20 cellular contexts compared by ENCODE assay signal in genomic region chr7:150381785-150382122, GRCh38. TPM values are rescaled to one million over a fixed set of nuclear protein-coding genes. Genes with fewer than 3 reads are reported as not detected.
A peak's percentile ranks its signal among the peaks of the same experiment; 100 is the strongest.
DNase-seq lines count a peak whose midpoint lies in the region; ATAC-seq and TF ChIP-seq lines count a peak whose summit lies in the region.
"Had no signal": no experiment of that assay in that cellular context is flagged by ENCODE, and none has a peak within 500 bp of the region (broad histone marks: within the 10 kb centered on the region; RNA-seq: fewer than 3 reads in every experiment).

No MANE protein-coding gene starts in this region.

- H3K36me3 Mint-ChIP-seq in GM23338 (ENCODE audit: low read depth) (peaks cover 19% of the 10 kb centered on the region), glutamatergic neuron (ENCODE audit: unreplicated experiment) (no peaks in the 10 kb centered on the region)
- peaks cover 4% of the 10 kb centered on the region for H3K36me3 Mint-ChIP-seq in stimulated activated memory B cell treated with anti-CD40 and anti-IgM and Interleukin-4, amounts not matched to agents 10 μg/mL and 1 μg/mL and 100 μg/mL, for 72 hours
- no peaks in the 10 kb centered on the region for H3K36me3 Mint-ChIP-seq in activated T-cell treated with anti-CD3 and anti-CD28 coated beads, Interleukin-2, amount 50 U/mL, for 4 hours (ENCODE audit: insufficient read depth)
- no peaks in the 10 kb centered on the region for H3K36me3 Mint-ChIP-seq in CD4-positive, alpha-beta T cell (ENCODE audit: low read depth)
- H3K36me3 Mint-ChIP-seq: immature natural killer cell had no signal

- H3K9ac ChIP-seq in SU-DHL-6 (ENCODE audit: low read length) = no peak overlapping the region

- CTCF ChIA-PET in CD4-positive, alpha-beta T cell (lab: Charles Lee) = no interaction called here

- H3K27me3 ChIP-seq in GM23338 (ENCODE audit: insufficient read depth) (no peaks in the 10 kb centered on the region), SU-DHL-6 (ENCODE audit: low read length) (no peaks in the 10 kb centered on the region)
- no peaks in the 10 kb centered on the region for H3K27me3 ChIP-seq in CD4-positive, alpha-beta T cell (ENCODE audit: control insufficient read depth, insufficient read depth, low read length)
- H3K27me3 ChIP-seq: right atrium auricular region, testis had no signal

- no peaks in the 10 kb centered on the region for H3K9me2 ChIP-seq in GM23338 (ENCODE audit: insufficient read depth)
- H3K9me2 ChIP-seq in SU-DHL-6 (replicated peaks; ENCODE audit: insufficient read depth, low read length) = no peaks in the 10 kb centered on the region

- H3K4me2 ChIP-seq in GM23338 (peak overlapping the region; percentile 77; the same call in 1 of the 2 replicates), SU-DHL-6 (ENCODE audit: low read depth, low read length, poor library complexity, severe bottlenecking) (peak overlapping the region; percentile 32)

- H3K27me3 Mint-ChIP-seq in GM23338 (ENCODE audit: insufficient read depth, low read depth, poor library complexity) (peaks cover 26% of the 10 kb centered on the region), glutamatergic neuron (ENCODE audit: unreplicated experiment) (peaks cover 14% of the 10 kb centered on the region)
- H3K27me3 Mint-ChIP-seq in stimulated activated memory B cell treated with anti-CD40 and anti-IgM and Interleukin-4, amounts not matched to agents 10 μg/mL and 1 μg/mL and 100 μg/mL, for 72 hours = no peaks in the 10 kb centered on the region
- no peaks in the 10 kb centered on the region for H3K27me3 Mint-ChIP-seq in activated T-cell treated with anti-CD3 and anti-CD28 coated beads, Interleukin-2, amount 50 U/mL, for 4 hours (ENCODE audit: low read depth)
- H3K27me3 Mint-ChIP-seq in CD4-positive, alpha-beta T cell = no peaks in the 10 kb centered on the region
- H3K27me3 Mint-ChIP-seq: activated B cell treated with CpG ODN at 0.5 μM for 24 hours had no signal

- H3K4me3 ChIP-seq in GM23338 = no peak overlapping the region
- no peak overlapping the region for H3K4me3 ChIP-seq in SU-DHL-6 (ENCODE audit: insufficient read depth, low read length, poor library complexity, severe bottlenecking)
- H3K4me3 ChIP-seq: right atrium auricular region, testis had no signal

- TF ChIP-seq CTCF in GM23338 (conservative IDR thresholded peaks at IDR 0.05; ENCODE audit: low read depth in 2 of 2) = no peak
- TF ChIP-seq CTCF in SU-DHL-6 (IDR thresholded peaks at IDR 0.05; ENCODE audit: insufficient read depth, low read length, poor library complexity, severe bottlenecking) = no peak
- TF ChIP-seq CTCF in glutamatergic neuron (IDR thresholded peaks at IDR 0.05; ENCODE audit: partially characterized antibody, unreplicated experiment) = no peak
- TF ChIP-seq CTCF in CD4-positive, alpha-beta T cell (IDR thresholded peaks at IDR 0.05) = no peak

- H3K4me3 Mint-ChIP-seq in GM23338 (no peak overlapping the region), glutamatergic neuron (ENCODE audit: unreplicated experiment) (peak overlapping the region; percentile 75)
- peak overlapping the region; percentile 59 for H3K4me3 Mint-ChIP-seq in stimulated activated memory B cell treated with anti-CD40 and anti-IgM and Interleukin-4, amounts not matched to agents 10 μg/mL and 1 μg/mL and 100 μg/mL, for 72 hours
- no peak overlapping the region for H3K4me3 Mint-ChIP-seq in activated T-cell treated with anti-CD3 and anti-CD28 coated beads, Interleukin-2, amount 50 U/mL, for 4 hours
- no peak overlapping the region for H3K4me3 Mint-ChIP-seq in CD4-positive, alpha-beta T cell
- H3K4me3 Mint-ChIP-seq: activated CD8-positive, alpha-beta T cell treated with anti-CD3 and anti-CD28 coated beads, Interleukin-2, amount 10 ng/mL, durations not matched to agents 7 days and 5 days had no signal

- H3K79me2 ChIP-seq in GM23338 (replicated peaks; ENCODE audit: insufficient read depth) (peaks cover 63% of the 10 kb centered on the region), SU-DHL-6 (ENCODE audit: insufficient read depth, low read length) (0 out of 2 replicates have a peak, but pooled peaks cover 3% of the 10 kb centered on the region)

- H3K9me3 Mint-ChIP-seq in GM23338 (no peaks in the 10 kb centered on the region), glutamatergic neuron (ENCODE audit: unreplicated experiment) (peaks cover 19% of the 10 kb centered on the region)
- no peaks in the 10 kb centered on the region for H3K9me3 Mint-ChIP-seq in stimulated activated memory B cell treated with anti-CD40 and anti-IgM and Interleukin-4, amounts not matched to agents 10 μg/mL and 1 μg/mL and 100 μg/mL, for 72 hours
- H3K9me3 Mint-ChIP-seq in activated T-cell treated with anti-CD3 and anti-CD28 coated beads, Interleukin-2, amount 50 U/mL, for 4 hours = no peaks in the 10 kb centered on the region
- no peaks in the 10 kb centered on the region for H3K9me3 Mint-ChIP-seq in CD4-positive, alpha-beta T cell
- H3K9me3 Mint-ChIP-seq: activated B cell treated with CpG ODN at 0.5 μM for 24 hours; CD8-positive, alpha-beta T cell; immature natural killer cell had no signal

- no peak for DNase-seq in GM23338 (ENCODE audit: low spot score)
- DNase-seq in glutamatergic neuron = no peak
- DNase-seq in activated T-cell treated with anti-CD3 and anti-CD28 coated beads, Interleukin-2, amount 50 U/mL, for 4 hours = no peak
- DNase-seq in CD4-positive, alpha-beta T cell = no peak
- no peak for DNase-seq in cardiac septum (ENCODE audit: low spot score)
- DNase-seq: activated CD8-positive, alpha-beta T cell treated with anti-CD3 and anti-CD28 coated beads, Interleukin-2, amount 10 ng/mL, durations not matched to agents 7 days and 5 days; CD8-positive, alpha-beta T cell; immature natural killer cell; NCI-H1048; NCI-H187 treated with DMSO at 0.1 percent for 48 hours; NCI-H774; testis had no signal

- no peak overlapping the region for H2AFZ ChIP-seq in GM23338
- H2AFZ ChIP-seq in SU-DHL-6 (ENCODE audit: low read depth, low read length, severe bottlenecking) = no peak overlapping the region

- no peak for ATAC-seq in GM23338
- no peak for ATAC-seq in stimulated activated memory B cell treated with anti-CD40 and anti-IgM and Interleukin-4, amounts not matched to agents 10 μg/mL and 1 μg/mL and 100 μg/mL, for 72 hours
- ATAC-seq in activated T-cell treated with anti-CD3 and anti-CD28 coated beads, Interleukin-2, amount 50 U/mL, for 4 hours = no peak
- ATAC-seq in CD4-positive, alpha-beta T cell (ENCODE audit: poor library complexity) = no peak
- ATAC-seq: activated CD8-positive, alpha-beta T cell treated with anti-CD3 and anti-CD28 coated beads, Interleukin-2, amount 10 ng/mL, durations not matched to agents 7 days and 5 days; CD8-positive, alpha-beta T cell had no signal

- no peak overlapping the region for H3K27ac ChIP-seq in GM23338 (ENCODE audit: low read depth)
- H3K27ac ChIP-seq in SU-DHL-6 (ENCODE audit: low read depth, low read length) = peak overlapping the region; percentile 33; the same call in 1 of the 2 replicates
- no peak overlapping the region for H3K27ac ChIP-seq in CD4-positive, alpha-beta T cell (ENCODE audit: low read depth, low read length)
- H3K27ac ChIP-seq: epithelial cell of prostate, right atrium auricular region, testis had no signal

- H3K27ac Mint-ChIP-seq in GM23338 (no peak overlapping the region; the same call in 1 of the 2 replicates), glutamatergic neuron (ENCODE audit: unreplicated experiment) (no peak overlapping the region)
- H3K27ac Mint-ChIP-seq in stimulated activated memory B cell treated with anti-CD40 and anti-IgM and Interleukin-4, amounts not matched to agents 10 μg/mL and 1 μg/mL and 100 μg/mL, for 72 hours = peak overlapping the region; percentile 95
- H3K27ac Mint-ChIP-seq in CD4-positive, alpha-beta T cell = no peak overlapping the region
- H3K27ac Mint-ChIP-seq: activated CD8-positive, alpha-beta T cell treated with anti-CD3 and anti-CD28 coated beads, Interleukin-2, amount 10 ng/mL, durations not matched to agents 7 days and 5 days; CD8-positive, alpha-beta T cell had no signal

- intact Hi-C loops in CD4-positive, alpha-beta T cell (cut with DNase I, micrococcal nuclease) = loop anchor here in 1 of 2 experiments (2.0 to 5.0 kb wide), 2 partner anchors 21 to 664 kb away; no protein-coding TSS in a partner anchor
- intact Hi-C loops in cardiac septum (cut with DNase I) = no loop called here

- POLR2A ChIA-PET in CD4-positive, alpha-beta T cell (lab: Charles Lee) = no interaction called here

- H3K4me1 ChIP-seq in GM23338 (ENCODE audit: insufficient read depth) = peaks cover 77% of the 10 kb centered on the region

- H4K20me1 ChIP-seq in GM23338 (replicated peaks; ENCODE audit: insufficient read depth) (no peaks in the 10 kb centered on the region; the same call in none of the 2 replicates), SU-DHL-6 (ENCODE audit: low read depth, low read length) (no peaks in the 10 kb centered on the region)

- H3K4me1 Mint-ChIP-seq in GM23338 = peaks cover 80% of the 10 kb centered on the region
- H3K4me1 Mint-ChIP-seq in glutamatergic neuron (ENCODE audit: low read depth, unreplicated experiment) = peaks cover 55% of the 10 kb centered on the region
- H3K4me1 Mint-ChIP-seq in stimulated activated memory B cell treated with anti-CD40 and anti-IgM and Interleukin-4, amounts not matched to agents 10 μg/mL and 1 μg/mL and 100 μg/mL, for 72 hours = peaks cover 77% of the 10 kb centered on the region
- H3K4me1 Mint-ChIP-seq in activated T-cell treated with anti-CD3 and anti-CD28 coated beads, Interleukin-2, amount 50 U/mL, for 4 hours (ENCODE audit: low read depth) = peaks cover 27% of the 10 kb centered on the region
- H3K4me1 Mint-ChIP-seq in CD4-positive, alpha-beta T cell (ENCODE audit: low read depth) = peaks cover 41% of the 10 kb centered on the region

- H3K36me3 ChIP-seq in GM23338 (ENCODE audit: insufficient read depth) (no peaks in the 10 kb centered on the region), SU-DHL-6 (ENCODE audit: low read length) (no peaks in the 10 kb centered on the region)
- H3K36me3 ChIP-seq: right atrium auricular region had no signal

- no peaks in the 10 kb centered on the region for H3K9me3 ChIP-seq in SU-DHL-6 (ENCODE audit: insufficient read depth, low read length)
- no peaks in the 10 kb centered on the region for H3K9me3 ChIP-seq in CD4-positive, alpha-beta T cell (ENCODE audit: control insufficient read depth, low read length)
- H3K9me3 ChIP-seq: right atrium auricular region, testis had no signal

- H3F3A ChIP-seq in GM23338 (replicated peaks; ENCODE audit: low read depth) (peaks cover 44% of the 10 kb centered on the region), SU-DHL-6 (ENCODE audit: insufficient read depth) (peaks cover 13% of the 10 kb centered on the region)

RNA-seq across cellular contexts. Expression of gene ZNF775, which starts 2.6 kb away (rescaled TPM):
- 35.2 and 38.2 TPM in 2 replicates for total RNA-seq in GM23338 (2014; rRNA removed; shearing (Covaris generic))
- polyA plus RNA-seq in GM23338 (2016; fragmentation: Nextera tagmentation; extraction: Ambion mirVana) = 4.5 and 6.7 TPM in 2 replicates
- total RNA-seq in glutamatergic neuron (ENCODE audit: unreplicated experiment) = 20.5 TPM
- total RNA-seq in activated T-cell treated with anti-CD3 and anti-CD28 coated beads, Interleukin-2, amount 50 U/mL, for 4 hours = 1 to 10 TPM; 3.4 to 4.5 (median 4.2) TPM
- under 1 TPM; 0.38 to 0.45 TPM for total RNA-seq in CD4-positive, alpha-beta T cell
- 3.4 TPM for total RNA-seq in cardiac septum

RNA-seq across cellular contexts. Expression of gene REPIN1, which starts 13.1 kb away (rescaled TPM):
- total RNA-seq in GM23338 (2014; rRNA removed; shearing (Covaris generic)) = 143 and 156 TPM in 2 replicates
- 29.2 and 29.8 TPM in 2 replicates for polyA plus RNA-seq in GM23338 (2016; fragmentation: Nextera tagmentation; extraction: Ambion mirVana)
- total RNA-seq in glutamatergic neuron (ENCODE audit: unreplicated experiment) (146 TPM), cardiac septum (85.5 TPM)
- total RNA-seq in activated T-cell treated with anti-CD3 and anti-CD28 coated beads, Interleukin-2, amount 50 U/mL, for 4 hours = 10 to 100 TPM; 54.7 to 68.4 (median 62.6) TPM
- total RNA-seq in CD4-positive, alpha-beta T cell = 10 to 100 TPM; 58.2 to 59.8 TPM

RNA-seq across cellular contexts. Expression of gene RARRES2, which starts 40.3 kb away (rescaled TPM):
- total RNA-seq in GM23338 (2014; rRNA removed; shearing (Covaris generic)) = 164 and 169 TPM in 2 replicates
- polyA plus RNA-seq in GM23338 (2016; fragmentation: Nextera tagmentation; extraction: Ambion mirVana) = 314 and 317 TPM in 2 replicates
- 0.86 TPM for total RNA-seq in glutamatergic neuron (ENCODE audit: unreplicated experiment)
- 1 to 10 TPM; 1.2 to 1.4 (median 1.3) TPM for total RNA-seq in activated T-cell treated with anti-CD3 and anti-CD28 coated beads, Interleukin-2, amount 50 U/mL, for 4 hours
- total RNA-seq in CD4-positive, alpha-beta T cell = not detected
- 10.6 TPM for total RNA-seq in cardiac septum
- total RNA-seq: activated B cell treated with CpG ODN at 0.5 μM for 24 hours; activated CD8-positive, alpha-beta T cell treated with anti-CD3 and anti-CD28 coated beads, Interleukin-2, amount 10 ng/mL, durations not matched to agents 7 days and 5 days; CD8-positive, alpha-beta T cell; H4; osteocyte; T-helper 2 cell treated with Interferon-gamma antibody and Interleukin-4, amounts not matched to agents 100 ng/mL and 5 ng/mL, for 36 hours had no signal
- polyA plus RNA-seq: immature natural killer cell had no signal

RNA-seq across cellular contexts. Expression of gene ACTR3C, which starts 58.4 kb away (rescaled TPM):
- 1.5 and 5.8 TPM in 2 replicates for total RNA-seq in GM23338 (2014; rRNA removed; shearing (Covaris generic))
- 1.8 and 3.5 TPM in 2 replicates for polyA plus RNA-seq in GM23338 (2016; fragmentation: Nextera tagmentation; extraction: Ambion mirVana)
- not detected for total RNA-seq in glutamatergic neuron (ENCODE audit: unreplicated experiment)
- 1 to 10 TPM; 5.1 to 7.0 (median 5.5) TPM for total RNA-seq in activated T-cell treated with anti-CD3 and anti-CD28 coated beads, Interleukin-2, amount 50 U/mL, for 4 hours
- 1 to 10 TPM; 1.9 to 3.4 TPM for total RNA-seq in CD4-positive, alpha-beta T cell
- 4.6 TPM for total RNA-seq in cardiac septum
- total RNA-seq: osteocyte had no signal

RNA-seq across cellular contexts. Expression of gene LRRC61, which starts 58.6 kb away (rescaled TPM):
- 67.6 and 75.2 TPM in 2 replicates for total RNA-seq in GM23338 (2014; rRNA removed; shearing (Covaris generic))
- polyA plus RNA-seq in GM23338 (2016; fragmentation: Nextera tagmentation; extraction: Ambion mirVana) = 29.7 and 34.7 TPM in 2 replicates
- total RNA-seq in glutamatergic neuron (ENCODE audit: unreplicated experiment) (10.2 TPM), cardiac septum (4.4 TPM)
- total RNA-seq in activated T-cell treated with anti-CD3 and anti-CD28 coated beads, Interleukin-2, amount 50 U/mL, for 4 hours = 10 to 100 TPM; 24.5 to 29.4 (median 26.1) TPM
- 1 to 10 TPM; 3.1 to 5.0 TPM for total RNA-seq in CD4-positive, alpha-beta T cell
- total RNA-seq: H4, osteocyte had no signal

Comparison
In these comparisons a context has a peak if more than half of its experiments do, and no peak if none do; other contexts are left out.
1. H3K4me3 Mint-ChIP-seq: peak in glutamatergic neuron (single experiment) and stimulated activated memory B cell treated with anti-CD40 and anti-IgM and Interleukin-4, amounts not matched to agents 10 μg/mL and 1 μg/mL and 100 μg/mL, for 72 hours (single experiment); none in GM23338 (single experiment), activated T-cell treated with anti-CD3 and anti-CD28 coated beads, Interleukin-2, amount 50 U/mL, for 4 hours (single experiment) and CD4-positive, alpha-beta T cell (single experiment).
2. RNA of gene RARRES2, which starts 40.3 kb away (total RNA-seq): 164 to 169 TPM in GM23338; 10.6 TPM in cardiac septum (single experiment), 1.2 to 1.4 TPM in activated T-cell treated with anti-CD3 and anti-CD28 coated beads, Interleukin-2, amount 50 U/mL, for 4 hours, 0.86 TPM in glutamatergic neuron (single experiment) and not detected in CD4-positive, alpha-beta T cell; every median in the first group is over 10 times any median in the second.